ENCODE assay signal across 8 cellular contexts in the genomic region with DNA sequence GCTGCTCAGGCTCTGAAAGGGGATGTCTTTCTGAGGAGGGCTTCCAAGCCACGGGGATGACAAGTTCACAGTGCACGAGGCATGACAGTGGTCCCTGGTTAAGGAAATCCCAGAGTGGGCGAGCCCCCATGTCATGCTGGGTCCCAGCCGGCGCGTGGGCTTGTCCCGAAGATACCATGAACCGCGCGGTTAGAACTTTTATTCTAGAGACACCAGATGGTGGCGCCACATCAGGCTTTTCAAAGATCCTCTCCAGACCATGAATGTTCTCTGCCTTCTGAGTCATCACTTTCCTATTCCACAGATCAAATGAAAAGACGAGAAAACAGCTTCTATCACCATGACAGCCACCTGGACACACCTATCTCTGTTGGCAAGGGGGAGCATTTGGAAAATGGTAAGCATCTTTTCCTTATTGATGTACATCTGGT.
A peak's percentile ranks its signal among the peaks of the same experiment; 100 is the strongest.
DNase-seq lines count a peak whose midpoint lies in the region; ATAC-seq and TF ChIP-seq lines count a peak whose summit lies in the region.

No MANE protein-coding gene starts in this region.

- TF ChIP-seq CTCF in DND-41 (IDR thresholded peaks at IDR 0.05; ENCODE audit: borderline replicate concordance, extremely low read depth, low read length, poor library complexity, severe bottlenecking) (peak; percentile 30), Loucy (conservative IDR thresholded peaks at IDR 0.05; ENCODE audit: low read length) (peak; percentile 59), chondrocyte (IDR thresholded peaks at IDR 0.05) (peak; percentile 78), lower lobe of right lung (IDR thresholded peaks at IDR 0.05) (peak; percentile 27)

- ATAC-seq in DND-41 (ENCODE audit: insufficient read depth, low read depth) (no peak), lower lobe of right lung (peak; percentile 16 to 26), GM19351 (IDR thresholded peaks at IDR 0.05; ENCODE audit: unreplicated experiment) (no peak)
- no peak for ATAC-seq in naive thymus-derived CD8-positive, alpha-beta T cell

- H3K27me3 Mint-ChIP-seq in chondrocyte (ENCODE audit: low read depth), result peaks cover 6% of the 10 kb centered on the region
- H3K27me3 Mint-ChIP-seq in naive thymus-derived CD8-positive, alpha-beta T cell, result peaks cover 7 to 43% (median 22%) of the 10 kb centered on the region in 5 donors

- no peak overlapping the region for H3K27ac Mint-ChIP-seq in chondrocyte (ENCODE audit: unreplicated experiment)
- H3K27ac Mint-ChIP-seq in naive thymus-derived CD8-positive, alpha-beta T cell, result no peak overlapping the region

- H3F3A ChIP-seq in Loucy (ENCODE audit: low read depth), result no peaks in the 10 kb centered on the region

- H3K36me3 ChIP-seq in DND-41 (ENCODE audit: insufficient read depth, low read length) (no peaks in the 10 kb centered on the region), Loucy (ENCODE audit: insufficient read depth, low read length) (no peaks in the 10 kb centered on the region), lower lobe of right lung (no peaks in the 10 kb centered on the region)

- no peaks in the 10 kb centered on the region for H3K9me3 ChIP-seq in DND-41 (ENCODE audit: insufficient read depth, low read length, severe bottlenecking)
- no peaks in the 10 kb centered on the region for H3K9me3 ChIP-seq in Loucy (ENCODE audit: insufficient read depth, low read depth, low read length)
- H3K9me3 ChIP-seq in lower lobe of right lung, result no peaks in the 10 kb centered on the region

- no peaks in the 10 kb centered on the region for H3K79me2 ChIP-seq in DND-41 (ENCODE audit: insufficient read depth, low read length)
- no peaks in the 10 kb centered on the region for H3K79me2 ChIP-seq in Loucy (ENCODE audit: insufficient read depth, low read length)

- H3K4me2 ChIP-seq in DND-41 (ENCODE audit: insufficient read depth, low read length), result no peak overlapping the region
- H3K4me2 ChIP-seq in Loucy (ENCODE audit: low read depth, low read length, poor library complexity, severe bottlenecking), result no peak overlapping the region

- no peaks in the 10 kb centered on the region for H3K9me3 Mint-ChIP-seq in chondrocyte (ENCODE audit: low read depth)
- H3K9me3 Mint-ChIP-seq in naive thymus-derived CD8-positive, alpha-beta T cell, result no peaks in the 10 kb centered on the region

- no peak overlapping the region for H3K27ac ChIP-seq in DND-41 (ENCODE audit: low read length)
- H3K27ac ChIP-seq in lower lobe of right lung, result no peak overlapping the region

- H3K4me3 ChIP-seq in DND-41 (ENCODE audit: low read depth in 1 of 2, low read length in 2 of 2), result no peak overlapping the region
- no peak overlapping the region for H3K4me3 ChIP-seq in Loucy (ENCODE audit: low read length, poor library complexity, severe bottlenecking)
- H3K4me3 ChIP-seq in lower lobe of right lung, result no peak overlapping the region

- H3K27me3 ChIP-seq in DND-41 (ENCODE audit: insufficient read depth, low read length, poor library complexity), result no peaks in the 10 kb centered on the region
- no peaks in the 10 kb centered on the region for H3K27me3 ChIP-seq in Loucy (ENCODE audit: insufficient read depth, low read length, poor library complexity, severe bottlenecking)
- H3K27me3 ChIP-seq in lower lobe of right lung (ENCODE audit: low read depth), result peaks cover 13% of the 10 kb centered on the region

- DNase-seq in DND-41 (no peak), chondrocyte (ENCODE audit: low spot score) (peak; percentile 47), lower lobe of right lung (no peak), SIG-M5 (lab: John Stamatoyannopoulos, UW) (no peak), HCEC 1CT (no peak)
- no peak for DNase-seq in naive thymus-derived CD8-positive, alpha-beta T cell

- peaks cover 20% of the 10 kb centered on the region for H3K4me1 Mint-ChIP-seq in chondrocyte (ENCODE audit: low read depth)
- H3K4me1 Mint-ChIP-seq in naive thymus-derived CD8-positive, alpha-beta T cell, result peaks cover 8 to 16% (median 11%) of the 10 kb centered on the region in 4 donors

- no peak overlapping the region for H2AFZ ChIP-seq in DND-41 (ENCODE audit: low read depth, low read length)
- H2AFZ ChIP-seq in Loucy (ENCODE audit: low read length), result no peak overlapping the region

- H3K4me3 Mint-ChIP-seq in chondrocyte (ENCODE audit: unreplicated experiment), result no peak overlapping the region
- H3K4me3 Mint-ChIP-seq in naive thymus-derived CD8-positive, alpha-beta T cell, result no peak overlapping the region

- H4K20me1 ChIP-seq in DND-41 (ENCODE audit: insufficient read depth, low read length), result no peaks in the 10 kb centered on the region
- no peaks in the 10 kb centered on the region for H4K20me1 ChIP-seq in Loucy (ENCODE audit: insufficient read depth, low read length, poor library complexity, severe bottlenecking)

- H3K36me3 Mint-ChIP-seq in chondrocyte (ENCODE audit: low read depth), result no peaks in the 10 kb centered on the region
- no peaks in the 10 kb centered on the region for H3K36me3 Mint-ChIP-seq in naive thymus-derived CD8-positive, alpha-beta T cell

- no peak overlapping the region for H3K9ac ChIP-seq in DND-41 (ENCODE audit: low read depth, low read length)
- H3K9ac ChIP-seq in Loucy (ENCODE audit: low read depth, low read length, poor library complexity, severe bottlenecking), result no peak overlapping the region

- intact Hi-C loops in lower lobe of right lung (cut with DNase I), result no loop called here

- no peaks in the 10 kb centered on the region for H3K9me2 ChIP-seq in Loucy (replicated peaks; ENCODE audit: low read depth, low read length)

- POLR2A ChIA-PET in naive thymus-derived CD8-positive, alpha-beta T cell (lab: Charles Lee), result no interaction called here

- peaks cover 9% of the 10 kb centered on the region for H3K4me1 ChIP-seq in DND-41 (ENCODE audit: insufficient read depth, low read length)
- peaks cover 5% of the 10 kb centered on the region for H3K4me1 ChIP-seq in Loucy (ENCODE audit: insufficient read depth, low read length, poor library complexity, severe bottlenecking)
- no peaks in the 10 kb centered on the region for H3K4me1 ChIP-seq in lower lobe of right lung

Comparison
In these comparisons a context has a peak if more than half of its experiments do, and no peak if none do; other contexts are left out.
1. ATAC-seq: peak in lower lobe of right lung (2 of 2); none in DND-41 (single experiment), naive thymus-derived CD8-positive, alpha-beta T cell (0 of 2) and GM19351 (single experiment).
2. CTCF ChIP-seq: peak in every context shown above with its lines; median percentile 78 in chondrocyte; 59 in Loucy; 30 in DND-41; 27 in lower lobe of right lung.